Comparison of ENCODE assay signal across 1 cellular context in genomic region chr4:6268650-6269399, GRCh38.
A peak's percentile ranks its signal among the peaks of the same experiment; 100 is the strongest.
TF ChIP-seq lines count a peak whose summit lies in the region.

No MANE protein-coding gene starts in this region.

TF ChIP-seq in HepG2, 621 proteins besides CTCF, POLR2A, EP300 and RAD21 (continued from another document and continues in another):
- TF ChIP-seq PRDM15 (CRISPR knock-in tag; IDR thresholded peaks at IDR 0.05) (no peak), DBP (CRISPR knock-in tag; IDR thresholded peaks at IDR 0.05; ENCODE audit: not compliant biosample characterization) (no peak), ZNF335 (CRISPR knock-in tag; IDR thresholded peaks at IDR 0.05) (no peak), PCBP1 (IDR thresholded peaks at IDR 0.05; ENCODE audit: borderline replicate concordance, low read depth, low read length) (no peak), KLF6 (CRISPR knock-in tag; IDR thresholded peaks at IDR 0.05) (no peak), CENPX (CRISPR knock-in tag; IDR thresholded peaks at IDR 0.05) (no peak), SP5 (CRISPR knock-in tag; IDR thresholded peaks at IDR 0.05; ENCODE audit: borderline replicate concordance, low read depth) (no peak), GLMP (CRISPR knock-in tag; IDR thresholded peaks at IDR 0.05; ENCODE audit: borderline replicate concordance) (no peak), ZNF318 (CRISPR knock-in tag; IDR thresholded peaks at IDR 0.05) (0 out of 2 replicates have a peak, but pooled peaks have one; percentile 20), ZNF253 (CRISPR knock-in tag; IDR thresholded peaks at IDR 0.05; ENCODE audit: borderline replicate concordance) (no peak), TP53 (CRISPR knock-in tag; conservative IDR thresholded peaks at IDR 0.05) (no peak), KLF9 (CRISPR knock-in tag; IDR thresholded peaks at IDR 0.05; ENCODE audit: low read depth) (no peak), YEATS4 (CRISPR knock-in tag; IDR thresholded peaks at IDR 0.05; ENCODE audit: borderline replicate concordance) (no peak), NFKBIZ (CRISPR knock-in tag; IDR thresholded peaks at IDR 0.05) (no peak), CSRNP1 (CRISPR knock-in tag; IDR thresholded peaks at IDR 0.05) (peak; percentile 8; the same call in 1 of the 2 replicates), E2F1 (CRISPR knock-in tag; IDR thresholded peaks at IDR 0.05) (no peak), HMGXB4 (CRISPR knock-in tag; IDR thresholded peaks at IDR 0.05; ENCODE audit: borderline replicate concordance in 1 of 2, low read depth in 1 of 2) (0 out of 4 replicates have a peak, but pooled peaks of 1 of the 2 experiments have one; percentile 25), HDAC6 (IDR thresholded peaks at IDR 0.05; ENCODE audit: low read depth, low read length) (no peak), TEF (CRISPR knock-in tag; IDR thresholded peaks at IDR 0.05) (no peak), ZNF746 (CRISPR knock-in tag; IDR thresholded peaks at IDR 0.05) (no peak), ZNF552 (CRISPR knock-in tag; IDR thresholded peaks at IDR 0.05; ENCODE audit: borderline replicate concordance) (no peak), TRAFD1 (CRISPR knock-in tag; IDR thresholded peaks at IDR 0.05; ENCODE audit: borderline replicate concordance) (no peak), ZNF678 (CRISPR knock-in tag; IDR thresholded peaks at IDR 0.05) (no peak), TMF1 (CRISPR knock-in tag; IDR thresholded peaks at IDR 0.05; ENCODE audit: low read depth) (no peak), HNF1B (CRISPR knock-in tag; IDR thresholded peaks at IDR 0.05) (peak; percentile 66; the same call in 1 of the 2 replicates), ZBTB21 (CRISPR knock-in tag; IDR thresholded peaks at IDR 0.05) (no peak), ETV5 (CRISPR knock-in tag; IDR thresholded peaks at IDR 0.05; ENCODE audit: borderline replicate concordance) (0 out of 2 replicates have a peak, but pooled peaks have one; percentile 3)
